In the genomic region with DNA sequence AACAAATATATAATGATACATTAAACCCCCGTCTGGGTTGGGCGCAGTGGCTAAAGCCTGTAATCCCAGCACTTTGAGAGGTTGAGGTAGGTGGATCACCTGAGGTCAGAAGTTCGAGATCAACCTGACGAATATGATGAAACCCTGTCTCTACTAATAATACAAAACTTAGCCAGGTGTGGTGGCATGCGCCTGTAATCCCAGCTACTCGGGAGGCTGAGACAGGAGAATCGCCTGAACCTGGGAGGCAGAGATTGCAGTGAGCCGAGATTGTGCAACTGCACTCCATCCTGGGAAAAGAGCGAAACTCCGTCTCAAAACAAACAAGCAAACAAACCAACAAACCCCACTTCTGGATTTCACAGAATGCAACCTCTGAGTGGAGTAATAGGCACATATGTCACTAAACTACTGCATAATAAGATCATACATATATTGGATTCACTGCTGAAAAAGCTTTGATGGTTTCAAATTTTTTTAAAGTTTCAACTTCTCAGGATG, we compare ENCODE assay signal across 25 cellular contexts.
"Had no signal": no experiment of that assay in that cellular context is flagged by ENCODE, and none has a peak within 500 bp of the region (broad histone marks: within the 10 kb centered on the region; RNA-seq: fewer than 3 reads in every experiment).

No MANE protein-coding gene starts in this region.

- H3K4me1 Mint-ChIP-seq: activated naive CD4-positive, alpha-beta T cell treated with anti-CD3 and anti-CD28 coated beads, Interleukin-2, amount 50 U/mL, for 24 hours; T-helper 17 cell had no signal

- H3K4me1 ChIP-seq: ascending aorta, body of pancreas had no signal

- H3K4me3 ChIP-seq: ascending aorta, body of pancreas, MG63 had no signal

- H3K27me3 Mint-ChIP-seq: activated naive CD4-positive, alpha-beta T cell treated with anti-CD3 and anti-CD28 coated beads, Interleukin-2, amount 50 U/mL, for 24 hours; T-helper 17 cell had no signal

- DNase-seq: activated CD4-positive, alpha-beta T cell treated with anti-CD3 and anti-CD28 coated beads for 48 hours; activated CD4-positive, alpha-beta T cell treated with anti-CD3 and anti-CD28 coated beads, Interleukin-2, amount 50 U/mL, for 4 hours; activated CD4-positive, CD25-positive, alpha-beta regulatory T cell treated with anti-CD3 and anti-CD28 coated beads, Interleukin-2, amount 50 U/mL, for 72 hours; activated CD8-positive, alpha-beta memory T cell treated with anti-CD3 and anti-CD28 coated beads, Interleukin-2, amount 50 U/mL, for 48 hours; activated CD8-positive, alpha-beta T cell treated with anti-CD3 and anti-CD28 coated beads, Interleukin-2, amount 10 ng/mL, durations not matched to agents 7 days and 5 days; activated T-cell treated with anti-CD3 and anti-CD28 coated beads, Interleukin-2, amount 50 U/mL, for 1 hour; amniotic stem cell; body of pancreas; central memory CD4-positive, alpha-beta T cell; KG1; MG63; NCI-H1105; NCI-H1436; NCI-H1694 treated with DMSO at 0.1 percent for 48 hours; NCI-H345; NCI-H510A; NCI-H526 treated with DMSO at 0.1 percent for 48 hours; NCI-H82; NK-92 treated with Interleukin-12 subunit alpha and Interleukin-12 subunit beta, amount 100 ng/mL, for 24 hours; SIG-M5; T-helper 17 cell; T-helper 9 cell had no signal

- ATAC-seq: activated CD8-positive, alpha-beta T cell treated with anti-CD3 and anti-CD28 coated beads, Interleukin-2, amount 10 ng/mL, durations not matched to agents 7 days and 5 days; body of pancreas; T-helper 17 cell; WTC11 had no signal

- H3K27ac Mint-ChIP-seq: activated CD8-positive, alpha-beta T cell treated with anti-CD3 and anti-CD28 coated beads, Interleukin-2, amount 10 ng/mL, durations not matched to agents 7 days and 5 days; activated naive CD4-positive, alpha-beta T cell treated with anti-CD3 and anti-CD28 coated beads, Interleukin-2, amount 50 U/mL, for 24 hours; T-helper 17 cell; WTC11 had no signal

- H3K9me3 ChIP-seq: ascending aorta, body of pancreas, MG63 had no signal

- H3K27me3 ChIP-seq: ascending aorta, body of pancreas, MG63 had no signal

- H3K36me3 Mint-ChIP-seq: activated naive CD4-positive, alpha-beta T cell treated with anti-CD3 and anti-CD28 coated beads, Interleukin-2, amount 50 U/mL, for 24 hours; WTC11 had no signal

- H3K27ac ChIP-seq: ascending aorta, body of pancreas had no signal

- H3K4me3 Mint-ChIP-seq: activated CD8-positive, alpha-beta T cell treated with anti-CD3 and anti-CD28 coated beads, Interleukin-2, amount 10 ng/mL, durations not matched to agents 7 days and 5 days; activated naive CD4-positive, alpha-beta T cell treated with anti-CD3 and anti-CD28 coated beads, Interleukin-2, amount 50 U/mL, for 24 hours; T-helper 17 cell; WTC11 had no signal

- H3K9me3 Mint-ChIP-seq: WTC11 had no signal

- H3K36me3 ChIP-seq: ascending aorta, MG63 had no signal
